In the genomic region with DNA sequence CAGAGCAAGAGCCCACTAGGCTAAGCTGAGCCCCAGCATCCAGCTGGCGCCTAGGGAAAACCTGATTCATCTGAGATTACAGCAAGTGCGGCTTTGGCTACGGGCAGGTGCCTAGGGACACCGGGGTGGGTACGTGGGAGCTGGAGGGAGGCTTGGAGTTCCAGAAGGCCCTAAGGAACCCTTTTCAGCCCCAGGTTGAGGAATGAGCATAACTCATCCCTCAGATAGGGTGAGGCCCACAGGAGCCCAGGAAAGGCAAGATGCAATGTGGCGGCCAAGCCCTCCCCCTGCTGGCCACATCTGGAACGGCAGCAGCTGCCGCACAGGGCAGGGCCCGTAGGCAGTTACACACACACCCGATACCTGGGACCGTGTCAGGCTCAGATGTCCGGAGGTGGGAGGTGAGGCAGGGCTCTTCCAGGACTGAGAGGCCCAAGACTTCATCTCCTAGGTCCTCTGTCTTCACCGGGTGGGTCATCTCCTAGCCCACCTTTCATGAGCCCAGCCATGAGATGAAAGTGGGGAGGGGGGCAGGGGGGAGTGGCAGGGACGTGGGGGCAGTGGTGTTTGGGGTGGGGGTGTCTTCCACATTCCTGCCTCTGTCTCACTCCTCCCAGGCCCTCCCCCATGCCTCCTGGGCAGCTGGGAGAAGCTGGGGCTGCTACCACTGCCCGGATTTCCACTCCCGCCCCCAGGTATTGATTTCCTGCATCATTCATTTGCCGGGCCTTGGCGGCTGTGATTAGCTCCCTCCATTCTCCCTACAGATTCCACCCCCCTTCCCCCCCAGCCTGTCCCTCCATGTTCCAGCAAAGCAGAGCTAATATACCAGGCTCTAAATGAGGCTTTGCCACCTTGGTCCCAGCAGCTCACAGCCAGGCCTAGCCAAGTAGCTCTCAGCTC, we compare ENCODE assay signal across 8 cellular contexts. TPM values are rescaled to one million over a fixed set of nuclear protein-coding genes. Genes with fewer than 3 reads are reported as not detected.
DNase-seq lines count a peak whose midpoint lies in the region; ATAC-seq lines count a peak whose summit lies in the region.

No MANE protein-coding gene starts in this region.

- intact Hi-C loops in activated CD4-positive, alpha-beta memory T cell treated with anti-CD3 and anti-CD28 coated beads for 36 hours (cut with micrococcal nuclease): loop anchor here (1.0 to 5.0 kb wide), 4 partner anchors 125 to 367 kb away; no protein-coding TSS in a partner anchor

- H3K4me3 Mint-ChIP-seq in activated CD4-positive, alpha-beta memory T cell treated with anti-CD3 and anti-CD28 coated beads for 36 hours: no peak overlapping the region

- no peak overlapping the region for H3K27ac Mint-ChIP-seq in activated CD4-positive, alpha-beta memory T cell treated with anti-CD3 and anti-CD28 coated beads for 36 hours

- peaks cover 6% of the 10 kb centered on the region for H3K27me3 Mint-ChIP-seq in activated CD4-positive, alpha-beta memory T cell treated with anti-CD3 and anti-CD28 coated beads for 36 hours

- DNase-seq in DMS53 (lab: John Stamatoyannopoulos, UW): peak; percentile 76
- DNase-seq in NCI-H510A treated with DMSO at 0.1 percent for 48 hours (lab: John Stamatoyannopoulos, UW): peak; percentile 74
- DNase-seq in activated CD4-positive, alpha-beta memory T cell treated with anti-CD3 and anti-CD28 coated beads for 36 hours: peak; percentile 88
- DNase-seq in ecto neural progenitor cell (ENCODE audit: low spot score): peak; percentile 89
- DNase-seq in medulla oblongata (ENCODE audit: extremely low spot score): peak; percentile 71
- peak; percentile 45 to 54 for DNase-seq in stimulated activated CD8-positive, alpha-beta memory T cell treated with anti-CD3 and anti-CD28 coated beads, Interleukin-15, amount 100 ng/mL, for 4 hours (ENCODE audit: low read depth in 2 of 2)

- peaks cover 21% of the 10 kb centered on the region for H3K4me1 Mint-ChIP-seq in activated CD4-positive, alpha-beta memory T cell treated with anti-CD3 and anti-CD28 coated beads for 36 hours (ENCODE audit: low read depth)

- H3K36me3 Mint-ChIP-seq in activated CD4-positive, alpha-beta memory T cell treated with anti-CD3 and anti-CD28 coated beads for 36 hours: no peaks in the 10 kb centered on the region

- ATAC-seq in HG02642 (IDR thresholded peaks at IDR 0.05; ENCODE audit: poor library complexity, unreplicated experiment) (peak; percentile 52), HG03097 (IDR thresholded peaks at IDR 0.05; ENCODE audit: low FRiP score, unreplicated experiment) (no peak)

- no peaks in the 10 kb centered on the region for H3K9me3 Mint-ChIP-seq in activated CD4-positive, alpha-beta memory T cell treated with anti-CD3 and anti-CD28 coated beads for 36 hours

- POLR2A ChIA-PET in activated CD4-positive, alpha-beta memory T cell treated with anti-CD3 and anti-CD28 coated beads for 36 hours (lab: Charles Lee): no interaction called here

- CTCF ChIA-PET in activated CD4-positive, alpha-beta memory T cell treated with anti-CD3 and anti-CD28 coated beads for 36 hours (lab: Charles Lee): interaction anchor here (0.6 to 3.4 kb wide), 52 partner anchors 8 to 981 kb away, joined by 3 to 28 read pairs (median 4); a partner anchor contains a TSS

RNA-seq across cellular contexts. Expression of a gene that starts 5.5 kb away (rescaled TPM):
- 1 to 10 TPM; 4.3 TPM for total RNA-seq in activated CD4-positive, alpha-beta memory T cell treated with anti-CD3 and anti-CD28 coated beads for 36 hours
